In the genomic region with DNA sequence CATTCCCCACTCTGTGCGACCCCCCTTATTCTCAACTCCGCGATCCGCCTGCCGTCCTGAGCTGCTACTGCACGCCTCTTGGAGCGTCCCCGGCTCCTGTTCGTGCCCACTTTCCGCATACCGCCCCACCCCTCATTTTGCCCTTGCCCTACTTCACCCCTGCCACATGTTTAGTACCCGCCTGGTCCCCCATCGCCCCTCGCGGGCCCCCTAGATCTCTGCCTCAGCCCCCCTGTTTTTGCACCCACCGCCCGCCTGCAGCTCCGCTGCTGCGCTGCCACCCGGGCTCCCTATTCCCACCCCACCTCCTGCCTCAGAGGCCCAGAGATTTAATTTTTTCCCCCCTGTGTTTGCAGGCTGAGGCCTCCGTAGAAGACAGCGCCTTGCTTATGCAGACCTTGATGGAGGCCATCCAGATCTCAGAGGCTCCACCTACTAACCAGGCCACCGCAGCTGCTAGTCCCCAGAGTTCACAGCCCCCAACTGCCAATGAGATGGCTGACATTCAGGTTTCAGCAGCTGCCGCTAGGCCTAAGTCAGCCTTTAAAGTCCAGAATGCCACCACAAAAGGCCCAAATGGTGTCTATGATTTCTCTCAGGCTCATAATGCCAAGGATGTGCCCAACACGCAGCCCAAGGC, we compare ENCODE assay signal across 8 cellular contexts. TPM values are rescaled to one million over a fixed set of nuclear protein-coding genes. Genes with fewer than 3 reads are reported as not detected.
DNase-seq lines count a peak whose midpoint lies in the region; ATAC-seq and TF ChIP-seq lines count a peak whose summit lies in the region.

No MANE protein-coding gene starts in this region.

- H3K4me1 Mint-ChIP-seq in endothelial cell (ENCODE audit: unreplicated experiment), result peaks cover 6% of the 10 kb centered on the region

- peak overlapping the region; percentile 89 for H3K4me2 ChIP-seq in OCI-LY1 (ENCODE audit: low read length)

- DNase-seq in activated CD8-positive, alpha-beta memory T cell treated with anti-CD3 and anti-CD28 coated beads, Interleukin-2, amount 50 U/mL, for 4 hours, result peak; percentile 39
- DNase-seq in activated CD8-positive, alpha-beta memory T cell treated with anti-CD3 and anti-CD28 coated beads, Interleukin-2, amount 50 U/mL, for 48 hours, result no peak
- DNase-seq in endothelial cell (ENCODE audit: low spot score), result peak; percentile 9
- peak; percentile 85 for DNase-seq in myocyte (ENCODE audit: low read depth)
- DNase-seq in NOMO-1 treated with dmso at 0.1 percent for 144 hours (lab: John Stamatoyannopoulos, UW; ENCODE audit: unreplicated experiment), result no peak

- H3K79me2 ChIP-seq in OCI-LY1 (ENCODE audit: insufficient read depth, low read length), result no peaks in the 10 kb centered on the region

- ATAC-seq in HG02678 (IDR thresholded peaks at IDR 0.05; ENCODE audit: unreplicated experiment) (peak; percentile 54), HG03045 (IDR thresholded peaks at IDR 0.05; ENCODE audit: unreplicated experiment) (no peak)

- H3K9ac ChIP-seq in OCI-LY1 (ENCODE audit: low read length), result peak overlapping the region; percentile 97

- H3K27me3 ChIP-seq in OCI-LY1 (ENCODE audit: insufficient read depth, low read length), result no peaks in the 10 kb centered on the region

- H3K9me2 ChIP-seq in OCI-LY1 (ENCODE audit: low read depth, low read length), result no peaks in the 10 kb centered on the region

- TF ChIP-seq CTCF in OCI-LY1 (IDR thresholded peaks at IDR 0.05; ENCODE audit: low read length), result no peak
- TF ChIP-seq CTCF in endothelial cell (IDR thresholded peaks at IDR 0.05; ENCODE audit: unreplicated experiment), result no peak

- H3K27ac ChIP-seq in OCI-LY1 (ENCODE audit: low read depth, low read length, poor library complexity, severe bottlenecking), result peak overlapping the region; percentile 83

- H3K27me3 Mint-ChIP-seq in endothelial cell (ENCODE audit: unreplicated experiment), result peaks cover 9% of the 10 kb centered on the region

- H3K36me3 ChIP-seq in OCI-LY1 (ENCODE audit: insufficient read depth, low read length), result peaks cover 39% of the 10 kb centered on the region

- no peaks in the 10 kb centered on the region for H3K9me3 Mint-ChIP-seq in endothelial cell (ENCODE audit: unreplicated experiment)

- no peak overlapping the region for H2AFZ ChIP-seq in OCI-LY1 (ENCODE audit: low read length)

- H3K4me1 ChIP-seq in OCI-LY1 (ENCODE audit: insufficient read depth, low read length, severe bottlenecking), result peaks cover 28% of the 10 kb centered on the region

- H3K27ac Mint-ChIP-seq in endothelial cell (ENCODE audit: unreplicated experiment), result no peak overlapping the region

- peak overlapping the region; percentile 98 for H3K4me3 Mint-ChIP-seq in endothelial cell (ENCODE audit: unreplicated experiment)

- H3K36me3 Mint-ChIP-seq in endothelial cell (ENCODE audit: low read depth, unreplicated experiment), result peaks cover 19% of the 10 kb centered on the region

- H3K9me3 ChIP-seq in OCI-LY1 (ENCODE audit: low read length), result no peaks in the 10 kb centered on the region

- peak overlapping the region; percentile 97 for H3K4me3 ChIP-seq in OCI-LY1 (ENCODE audit: low read depth, low read length, poor library complexity, severe bottlenecking)

- H4K20me1 ChIP-seq in OCI-LY1 (ENCODE audit: insufficient read depth, low read length), result no peaks in the 10 kb centered on the region

- no peaks in the 10 kb centered on the region for H3F3A ChIP-seq in OCI-LY1 (ENCODE audit: insufficient read depth, low read length)

RNA-seq across cellular contexts. Expression of a gene that starts 1.4 kb away (rescaled TPM):
- total RNA-seq in endothelial cell (ENCODE audit: unreplicated experiment) (196 TPM), myocyte (477 and 582 TPM in 2 replicates)
- 507 TPM for polyA plus RNA-seq in myocyte (2012)

Comparison
In these comparisons a context has a peak if more than half of its experiments do, and no peak if none do; other contexts are left out.
1. DNase-seq: peak in activated CD8-positive, alpha-beta memory T cell treated with anti-CD3 and anti-CD28 coated beads, Interleukin-2, amount 50 U/mL, for 4 hours (single experiment), endothelial cell (single experiment) and myocyte (single experiment); none in activated CD8-positive, alpha-beta memory T cell treated with anti-CD3 and anti-CD28 coated beads, Interleukin-2, amount 50 U/mL, for 48 hours (single experiment) and NOMO-1 treated with dmso at 0.1 percent for 144 hours (single experiment).